8 cellular contexts compared by ENCODE assay signal in the genomic region with DNA sequence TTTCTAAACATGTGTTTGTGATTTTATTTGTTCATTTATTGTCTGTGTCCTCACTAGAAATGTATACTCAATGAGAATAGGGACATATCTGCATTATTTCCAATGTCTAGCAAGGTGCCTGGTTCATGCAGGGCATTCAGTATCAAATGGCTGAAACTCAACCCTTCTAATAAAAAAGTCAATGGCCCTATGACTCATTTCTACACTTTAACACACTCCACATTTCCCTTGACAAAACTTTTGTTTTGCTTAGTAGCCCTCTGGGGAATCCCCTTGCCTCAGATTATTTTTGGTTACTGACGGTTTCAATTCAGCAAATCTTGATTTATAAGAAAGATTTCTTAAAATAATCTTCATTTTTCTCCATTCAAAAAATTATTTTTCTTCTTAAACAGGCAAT.
A peak's percentile ranks its signal among the peaks of the same experiment; 100 is the strongest.
DNase-seq lines count a peak whose midpoint lies in the region; ATAC-seq and TF ChIP-seq lines count a peak whose summit lies in the region.

No MANE protein-coding gene starts in this region.

- DNase-seq in CD8-positive, alpha-beta T cell, result no peak
- peak; percentile 81 for DNase-seq in choroid plexus epithelial cell (ENCODE audit: low read depth)
- DNase-seq in testis, result no peak
- no peak for DNase-seq in CD14-positive monocyte (ENCODE audit: low spot score)
- DNase-seq in iPS-NIHi11 (ENCODE audit: low spot score), result no peak
- DNase-seq in thyroid gland, result no peak

- H3K27me3 ChIP-seq in CD8-positive, alpha-beta T cell (ENCODE audit: insufficient read depth, low read length), result no peaks in the 10 kb centered on the region
- H3K27me3 ChIP-seq in testis, result no peaks in the 10 kb centered on the region
- H3K27me3 ChIP-seq in thyroid gland, result no peaks in the 10 kb centered on the region

- peaks cover 16% of the 10 kb centered on the region for H3K4me1 Mint-ChIP-seq in CD8-positive, alpha-beta T cell (ENCODE audit: low read depth)
- H3K4me1 Mint-ChIP-seq in CD14-positive monocyte, result peaks cover 27% of the 10 kb centered on the region

- peak; percentile 34 for ATAC-seq in CD8-positive, alpha-beta T cell
- ATAC-seq in GM19463 (IDR thresholded peaks at IDR 0.05; ENCODE audit: unreplicated experiment) (peak; percentile 81), HG03378 (IDR thresholded peaks at IDR 0.05; ENCODE audit: unreplicated experiment) (peak; percentile 93)

- CTCF ChIA-PET in CD8-positive, alpha-beta T cell (lab: Charles Lee), result no interaction called here

- peaks cover 3% of the 10 kb centered on the region for H3K4me1 ChIP-seq in CD8-positive, alpha-beta T cell (ENCODE audit: insufficient read depth, low read length)
- H3K4me1 ChIP-seq in testis (no peaks in the 10 kb centered on the region), thyroid gland (no peaks in the 10 kb centered on the region)

- H3K36me3 ChIP-seq in CD8-positive, alpha-beta T cell (ENCODE audit: insufficient read depth, low read length), result no peaks in the 10 kb centered on the region
- H3K36me3 ChIP-seq in testis (ENCODE audit: low read depth, missing control alignments) (no peaks in the 10 kb centered on the region), thyroid gland (no peaks in the 10 kb centered on the region)

- POLR2A ChIA-PET in CD8-positive, alpha-beta T cell (lab: Charles Lee), result no interaction called here

- no peaks in the 10 kb centered on the region for H3K9me3 Mint-ChIP-seq in CD8-positive, alpha-beta T cell
- no peaks in the 10 kb centered on the region for H3K9me3 Mint-ChIP-seq in CD14-positive monocyte

- no peaks in the 10 kb centered on the region for H3K36me3 Mint-ChIP-seq in CD8-positive, alpha-beta T cell
- H3K36me3 Mint-ChIP-seq in CD14-positive monocyte, result no peaks in the 10 kb centered on the region

- intact Hi-C loops in CD8-positive, alpha-beta T cell (cut with DNase I, micrococcal nuclease), result loop anchor here in 1 of 2 experiments (5.0 kb wide), 1 partner anchor 428 kb away; no protein-coding TSS in a partner anchor
- intact Hi-C loops in testis (cut with DNase I; ENCODE audit: low total_unique reads) (no loop called here), CD14-positive monocyte (cut with micrococcal nuclease) (loop anchor here in 1 of 2 donors (10.0 kb wide), 1 partner anchor 214 kb away; no protein-coding TSS in a partner anchor), thyroid gland (cut with DNase I) (no loop called here)

- 53% methylated on average over 1 of the region's 1 CpG for WGBS in testis, 2 donors
- 28 to 55% methylated on average over 1 of the region's 1 CpG for WGBS in thyroid gland, 2 donors

- no peak overlapping the region for H3K4me3 Mint-ChIP-seq in CD8-positive, alpha-beta T cell
- H3K4me3 Mint-ChIP-seq in CD14-positive monocyte, result no peak overlapping the region

- no peak for TF ChIP-seq CTCF in CD8-positive, alpha-beta T cell (IDR thresholded peaks at IDR 0.05)
- no peak for TF ChIP-seq CTCF in choroid plexus epithelial cell (conservative IDR thresholded peaks at IDR 0.05; ENCODE audit: low read depth, low read length)
- TF ChIP-seq CTCF in testis (IDR thresholded peaks at IDR 0.05), result no peak
- no peak for TF ChIP-seq CTCF in CD14-positive monocyte (IDR thresholded peaks at IDR 0.05)
- TF ChIP-seq CTCF in thyroid gland (IDR thresholded peaks at IDR 0.05), result no peak

- TF ChIP-seq POLR2A in testis (IDR thresholded peaks at IDR 0.05) (no peak), thyroid gland (IDR thresholded peaks at IDR 0.05) (no peak)

- H3K4me3 ChIP-seq in CD8-positive, alpha-beta T cell (ENCODE audit: low read depth, low read length), result no peak overlapping the region
- no peak overlapping the region for H3K4me3 ChIP-seq in choroid plexus epithelial cell (ENCODE audit: low read depth, low read length)
- no peak overlapping the region for H3K4me3 ChIP-seq in testis
- H3K4me3 ChIP-seq in thyroid gland (replicated peaks in 1 of 3), result no peak overlapping the region

- no peaks in the 10 kb centered on the region for H3K27me3 Mint-ChIP-seq in CD8-positive, alpha-beta T cell (ENCODE audit: low read depth)
- peaks cover 3 to 6% (median 3%) of the 10 kb centered on the region in 3 donors for H3K27me3 Mint-ChIP-seq in CD14-positive monocyte (ENCODE audit: low read depth in 3 of 3)

- H3K27ac ChIP-seq in CD8-positive, alpha-beta T cell (ENCODE audit: low read depth, low read length), result no peak overlapping the region
- H3K27ac ChIP-seq in testis (no peak overlapping the region), thyroid gland (no peak overlapping the region)

- no peaks in the 10 kb centered on the region for H3K9me3 ChIP-seq in CD8-positive, alpha-beta T cell (ENCODE audit: low read length)
- H3K9me3 ChIP-seq in testis, result no peaks in the 10 kb centered on the region
- H3K9me3 ChIP-seq in thyroid gland, result no peaks in the 10 kb centered on the region

- no peak overlapping the region for H3K27ac Mint-ChIP-seq in CD8-positive, alpha-beta T cell
- H3K27ac Mint-ChIP-seq in CD14-positive monocyte, result peak overlapping the region in 1 of 7 donors; percentile 8

Comparison
In these comparisons a context has a peak if more than half of its experiments do, and no peak if none do; other contexts are left out.
1. ATAC-seq: peak in every context shown above with its lines; median percentile 93 in HG03378; 81 in GM19463; 34 in CD8-positive, alpha-beta T cell.